ENCODE assay signal across 2 cellular contexts in the genomic region with DNA sequence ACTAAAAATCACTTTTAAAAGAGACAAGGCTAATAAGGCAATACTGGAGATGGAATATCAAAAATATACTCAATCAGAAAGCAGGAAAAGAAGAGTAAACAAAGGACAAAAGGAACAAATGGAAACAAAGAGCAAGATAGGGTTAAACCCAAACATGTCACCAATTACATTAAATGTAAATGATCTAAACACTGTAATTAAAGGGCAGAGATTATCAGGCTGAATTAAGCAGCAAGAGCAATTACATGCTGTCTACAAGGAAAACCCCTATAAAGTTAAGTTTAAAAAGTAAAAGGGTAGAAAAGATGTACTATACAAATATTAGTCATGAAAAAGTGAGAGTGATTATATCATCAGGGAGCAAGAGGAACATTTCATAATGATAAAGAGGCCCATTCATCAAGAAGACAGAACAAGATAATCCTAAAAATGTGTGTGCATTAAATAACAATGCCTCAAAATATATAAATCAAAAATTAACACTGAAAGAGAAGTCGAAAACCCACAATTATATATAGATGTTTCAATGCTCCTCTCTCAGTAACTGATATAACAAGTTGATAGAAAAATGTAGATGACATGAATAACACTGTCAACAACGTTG.
TF ChIP-seq lines count a peak whose summit lies in the region.

No MANE protein-coding gene starts in this region.

TF ChIP-seq in WTC11, 78 proteins besides CTCF, POLR2A, EP300 and RAD21 (continued from another document):
- TF ChIP-seq, protein P1, sequence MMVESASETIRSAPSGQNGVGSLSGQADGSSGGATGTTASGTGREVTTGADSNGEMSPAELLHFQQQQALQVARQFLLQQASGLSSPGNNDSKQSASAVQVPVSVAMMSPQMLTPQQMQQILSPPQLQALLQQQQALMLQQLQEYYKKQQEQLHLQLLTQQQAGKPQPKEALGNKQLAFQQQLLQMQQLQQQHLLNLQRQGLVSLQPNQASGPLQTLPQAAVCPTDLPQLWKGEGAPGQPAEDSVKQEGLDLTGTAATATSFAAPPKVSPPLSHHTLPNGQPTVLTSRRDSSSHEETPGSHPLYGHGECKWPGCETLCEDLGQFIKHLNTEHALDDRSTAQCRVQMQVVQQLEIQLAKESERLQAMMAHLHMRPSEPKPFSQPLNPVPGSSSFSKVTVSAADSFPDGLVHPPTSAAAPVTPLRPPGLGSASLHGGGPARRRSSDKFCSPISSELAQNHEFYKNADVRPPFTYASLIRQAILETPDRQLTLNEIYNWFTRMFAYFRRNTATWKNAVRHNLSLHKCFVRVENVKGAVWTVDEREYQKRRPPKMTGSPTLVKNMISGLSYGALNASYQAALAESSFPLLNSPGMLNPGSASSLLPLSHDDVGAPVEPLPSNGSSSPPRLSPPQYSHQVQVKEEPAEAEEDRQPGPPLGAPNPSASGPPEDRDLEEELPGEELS (CRISPR knock-in tag; IDR thresholded peaks at IDR 0.05) = no peak

TF ChIP-seq in K562, 482 proteins besides CTCF, POLR2A, EP300 and RAD21 (continued from another document):
- TF ChIP-seq NR2C1 (IDR thresholded peaks at IDR 0.05) = no peak
- no peak for TF ChIP-seq NR2C1 (tag; IDR thresholded peaks at IDR 0.05)
- TF ChIP-seq SMARCA5 (IDR thresholded peaks at IDR 0.05) = 0 out of 2 replicates have a peak, but pooled peaks have one; percentile 17
- TF ChIP-seq, protein P2, sequence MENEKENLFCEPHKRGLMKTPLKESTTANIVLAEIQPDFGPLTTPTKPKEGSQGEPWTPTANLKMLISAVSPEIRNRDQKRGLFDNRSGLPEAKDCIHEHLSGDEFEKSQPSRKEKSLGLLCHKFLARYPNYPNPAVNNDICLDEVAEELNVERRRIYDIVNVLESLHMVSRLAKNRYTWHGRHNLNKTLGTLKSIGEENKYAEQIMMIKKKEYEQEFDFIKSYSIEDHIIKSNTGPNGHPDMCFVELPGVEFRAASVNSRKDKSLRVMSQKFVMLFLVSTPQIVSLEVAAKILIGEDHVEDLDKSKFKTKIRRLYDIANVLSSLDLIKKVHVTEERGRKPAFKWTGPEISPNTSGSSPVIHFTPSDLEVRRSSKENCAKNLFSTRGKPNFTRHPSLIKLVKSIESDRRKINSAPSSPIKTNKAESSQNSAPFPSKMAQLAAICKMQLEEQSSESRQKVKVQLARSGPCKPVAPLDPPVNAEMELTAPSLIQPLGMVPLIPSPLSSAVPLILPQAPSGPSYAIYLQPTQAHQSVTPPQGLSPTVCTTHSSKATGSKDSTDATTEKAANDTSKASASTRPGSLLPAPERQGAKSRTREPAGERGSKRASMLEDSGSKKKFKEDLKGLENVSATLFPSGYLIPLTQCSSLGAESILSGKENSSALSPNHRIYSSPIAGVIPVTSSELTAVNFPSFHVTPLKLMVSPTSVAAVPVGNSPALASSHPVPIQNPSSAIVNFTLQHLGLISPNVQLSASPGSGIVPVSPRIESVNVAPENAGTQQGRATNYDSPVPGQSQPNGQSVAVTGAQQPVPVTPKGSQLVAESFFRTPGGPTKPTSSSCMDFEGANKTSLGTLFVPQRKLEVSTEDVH (IDR thresholded peaks at IDR 0.05; ENCODE audit: low read depth, partially characterized antibody) = no peak
- TF ChIP-seq, protein P3, sequence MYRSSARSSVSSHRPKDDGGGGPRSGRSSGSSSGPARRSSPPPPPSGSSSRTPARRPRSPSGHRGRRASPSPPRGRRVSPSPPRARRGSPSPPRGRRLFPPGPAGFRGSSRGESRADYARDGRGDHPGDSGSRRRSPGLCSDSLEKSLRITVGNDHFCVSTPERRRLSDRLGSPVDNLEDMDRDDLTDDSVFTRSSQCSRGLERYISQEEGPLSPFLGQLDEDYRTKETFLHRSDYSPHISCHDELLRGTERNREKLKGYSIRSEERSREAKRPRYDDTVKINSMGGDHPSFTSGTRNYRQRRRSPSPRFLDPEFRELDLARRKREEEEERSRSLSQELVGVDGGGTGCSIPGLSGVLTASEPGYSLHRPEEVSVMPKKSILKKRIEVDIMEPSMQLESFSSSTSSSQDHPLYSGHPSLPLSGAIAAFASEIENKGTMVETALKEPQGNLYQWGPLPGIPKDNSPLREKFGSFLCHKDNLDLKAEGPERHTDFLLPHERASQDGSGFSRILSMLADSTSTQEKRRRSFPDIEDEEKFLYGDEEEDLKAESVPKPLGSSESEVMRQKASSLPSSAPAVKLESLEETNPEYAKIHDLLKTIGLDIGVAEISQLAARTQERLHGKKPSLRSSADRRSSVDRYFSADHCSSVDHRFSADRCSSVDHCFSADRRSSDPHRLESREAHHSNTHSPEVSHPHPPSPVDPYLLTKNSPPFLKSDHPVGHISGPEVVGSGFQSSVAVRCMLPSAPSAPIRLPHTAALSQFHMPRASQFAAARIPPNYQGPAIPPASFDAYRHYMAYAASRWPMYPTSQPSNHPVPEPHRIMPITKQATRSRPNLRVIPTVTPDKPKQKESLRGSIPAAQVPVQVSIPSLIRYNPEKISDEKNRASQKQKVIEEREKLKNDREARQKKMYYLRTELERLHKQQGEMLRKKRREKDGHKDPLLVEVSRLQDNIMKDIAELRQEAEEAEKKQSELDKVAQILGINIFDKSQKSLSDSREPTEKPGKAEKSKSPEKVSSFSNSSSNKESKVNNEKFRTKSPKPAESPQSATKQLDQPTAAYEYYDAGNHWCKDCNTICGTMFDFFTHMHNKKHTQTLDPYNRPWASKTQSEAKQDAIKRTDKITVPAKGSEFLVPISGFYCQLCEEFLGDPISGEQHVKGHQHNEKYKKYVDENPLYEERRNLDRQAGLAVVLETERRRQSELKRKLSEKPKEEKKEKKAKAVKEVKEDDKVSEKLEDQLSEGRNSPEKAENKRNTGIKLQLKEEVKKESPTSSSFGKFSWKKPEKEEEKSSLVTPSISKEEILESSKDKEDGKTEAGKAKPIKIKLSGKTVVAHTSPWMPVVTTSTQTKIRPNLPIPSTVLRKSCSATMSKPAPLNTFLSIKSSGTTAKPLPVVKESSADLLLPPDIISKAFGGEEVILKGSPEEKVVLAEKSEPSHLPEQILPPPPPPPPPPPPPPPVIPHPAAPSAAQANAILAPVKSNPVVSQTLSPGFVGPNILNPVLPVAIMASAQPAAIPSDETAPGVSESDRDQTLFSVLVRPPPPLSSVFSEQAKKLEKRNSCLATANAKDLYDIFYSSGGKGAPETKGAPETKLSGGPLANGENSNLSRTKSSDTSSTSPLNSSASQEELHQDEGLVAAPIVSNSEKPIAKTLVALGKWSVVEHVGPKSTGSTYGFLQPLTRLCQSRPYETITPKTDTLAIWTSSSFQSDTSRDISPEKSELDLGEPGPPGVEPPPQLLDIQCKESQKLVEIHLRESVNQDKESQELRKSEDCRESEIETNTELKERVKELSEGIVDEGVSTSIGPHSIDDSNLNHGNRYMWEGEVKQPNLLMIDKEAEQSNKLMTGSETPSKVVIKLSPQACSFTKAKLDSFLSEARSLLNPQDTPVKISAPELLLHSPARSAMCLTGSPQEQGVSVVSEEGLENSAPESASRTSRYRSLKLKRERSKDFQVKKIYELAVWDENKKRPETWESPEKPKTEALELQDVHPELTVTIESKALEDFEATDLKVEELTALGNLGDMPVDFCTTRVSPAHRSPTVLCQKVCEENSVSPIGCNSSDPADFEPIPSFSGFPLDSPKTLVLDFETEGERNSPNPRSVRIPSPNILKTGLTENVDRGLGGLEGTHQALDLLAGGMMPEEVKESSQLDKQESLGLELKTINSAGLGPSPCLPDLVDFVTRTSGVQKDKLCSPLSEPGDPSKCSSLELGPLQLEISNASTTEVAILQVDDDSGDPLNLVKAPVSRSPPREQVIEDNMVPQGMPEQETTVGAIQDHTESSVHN (IDR thresholded peaks at IDR 0.05; ENCODE audit: borderline replicate concordance in 1 of 2, low read depth in 1 of 2) = no peak
- TF ChIP-seq ATF1 (CRISPR knock-in tag; IDR thresholded peaks at IDR 0.05) = no peak
- TF ChIP-seq ATF1 (tag; IDR thresholded peaks at IDR 0.05) = no peak
- peak; percentile 89 for TF ChIP-seq ZNF354B (CRISPR knock-in tag; IDR thresholded peaks at IDR 0.05)
- TF ChIP-seq SRSF3 (IDR thresholded peaks at IDR 0.05; ENCODE audit: insufficient read depth, low read length) = no peak
- no peak for TF ChIP-seq ZFP30 (CRISPR knock-in tag; IDR thresholded peaks at IDR 0.05; ENCODE audit: borderline replicate concordance)
- TF ChIP-seq POU5F1 (IDR thresholded peaks at IDR 0.05; ENCODE audit: borderline replicate concordance, low read depth, low read length, partially characterized antibody) = no peak
- no peak for TF ChIP-seq PHTF2 (CRISPR knock-in tag; IDR thresholded peaks at IDR 0.05)
- no peak for TF ChIP-seq MED1 (CRISPR knock-in tag; IDR thresholded peaks at IDR 0.05; ENCODE audit: borderline replicate concordance)
- TF ChIP-seq BRCA1 (IDR thresholded peaks at IDR 0.05) = no peak
- TF ChIP-seq BRCA1 (CRISPR knock-in tag; IDR thresholded peaks at IDR 0.05) = no peak
- peak; percentile 66 for TF ChIP-seq RBM25 (IDR thresholded peaks at IDR 0.05; ENCODE audit: low read depth, low read length, severe bottlenecking)
- TF ChIP-seq, protein P4, sequence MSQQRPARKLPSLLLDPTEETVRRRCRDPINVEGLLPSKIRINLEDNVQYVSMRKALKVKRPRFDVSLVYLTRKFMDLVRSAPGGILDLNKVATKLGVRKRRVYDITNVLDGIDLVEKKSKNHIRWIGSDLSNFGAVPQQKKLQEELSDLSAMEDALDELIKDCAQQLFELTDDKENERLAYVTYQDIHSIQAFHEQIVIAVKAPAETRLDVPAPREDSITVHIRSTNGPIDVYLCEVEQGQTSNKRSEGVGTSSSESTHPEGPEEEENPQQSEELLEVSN (IDR thresholded peaks at IDR 0.05; ENCODE audit: borderline replicate concordance in 1 of 2, extremely low read depth in 1 of 2, insufficient read depth in 1 of 2, insufficient read length in 1 of 2, low read depth in 1 of 2, low read length in 1 of 2, poor library complexity in 1 of 2, severe bottlenecking in 1 of 2) = no peak
- no peak for TF ChIP-seq RAD51 (IDR thresholded peaks at IDR 0.05; ENCODE audit: borderline replicate concordance, low read depth)
- peak in 1 of 2 experiments; percentile 65; a peak in 1 of 3 replicates for TF ChIP-seq CBX3 (IDR thresholded peaks at IDR 0.05; ENCODE audit: borderline replicate concordance in 1 of 2, low read length in 2 of 2)
